In genomic region chr5:131164161-131164930, GRCh38 we compare ENCODE assay signal across 8 cellular contexts. TPM values are rescaled to one million over a fixed set of nuclear protein-coding genes. Genes with fewer than 3 reads are reported as not detected.
DNase-seq lines count a peak whose midpoint lies in the region; ATAC-seq and TF ChIP-seq lines count a peak whose summit lies in the region.

No MANE protein-coding gene starts in this region.

- peak overlapping the region; percentile 99 for H3K4me3 Mint-ChIP-seq in endothelial cell (ENCODE audit: unreplicated experiment)

- H3K36me3 Mint-ChIP-seq in endothelial cell (ENCODE audit: low read depth, unreplicated experiment) = peaks cover 16% of the 10 kb centered on the region

- peak overlapping the region; percentile 98 for H3K27ac Mint-ChIP-seq in endothelial cell (ENCODE audit: unreplicated experiment)

- TF ChIP-seq CTCF in endothelial cell (IDR thresholded peaks at IDR 0.05; ENCODE audit: unreplicated experiment) = no peak

- ATAC-seq in HG03378 (IDR thresholded peaks at IDR 0.05; ENCODE audit: unreplicated experiment) = peak; percentile 75

- DNase-seq in C1 segment of cervical spinal cord (lab: John Stamatoyannopoulos, UW) (peak in 13 of 14 donors; percentile 33 to 87 (median 70)), GM19238 (ENCODE audit: insufficient read length, low spot score) (peak; percentile 50), NCI-H82 treated with DMSO at 0.1 percent for 48 hours (lab: John Stamatoyannopoulos, UW; ENCODE audit: unreplicated experiment) (peak; percentile 19), endothelial cell (ENCODE audit: low spot score) (peak; percentile 63), midbrain (lab: John Stamatoyannopoulos, UW) (peak; percentile 67)
- peak; percentile 88 for DNase-seq in activated CD8-positive, alpha-beta memory T cell treated with anti-CD3 and anti-CD28 coated beads, Interleukin-2, amount 50 U/mL, for 48 hours
- peak; percentile 57 to 59 for DNase-seq in stimulated activated CD8-positive, alpha-beta memory T cell treated with anti-CD3 and anti-CD28 coated beads, Interleukin-2, amount 100 ng/mL, for 48 hours (ENCODE audit: low read depth in 2 of 2)

- peaks cover 17% of the 10 kb centered on the region for H3K4me1 Mint-ChIP-seq in endothelial cell (ENCODE audit: unreplicated experiment)

- H3K9me3 Mint-ChIP-seq in endothelial cell (ENCODE audit: unreplicated experiment) = no peaks in the 10 kb centered on the region

- H3K27me3 Mint-ChIP-seq in endothelial cell (ENCODE audit: unreplicated experiment) = peaks cover 4% of the 10 kb centered on the region

RNA-seq across cellular contexts. Expression of gene HINT1, which starts 0.7 kb away (rescaled TPM):
- 216 TPM for total RNA-seq in endothelial cell (ENCODE audit: unreplicated experiment)

RNA-seq across cellular contexts. Expression of gene LYRM7, which starts 6.4 kb away (rescaled TPM):
- total RNA-seq in endothelial cell (ENCODE audit: unreplicated experiment) = 6.3 TPM

Comparison
In these comparisons a context has a peak if more than half of its experiments do, and no peak if none do; other contexts are left out.
1. Peak in every context shown above with its lines: DNase-seq and ATAC-seq.
2. DNase-seq: peak in every context shown above with its lines; median percentile 88 in activated CD8-positive, alpha-beta memory T cell treated with anti-CD3 and anti-CD28 coated beads, Interleukin-2, amount 50 U/mL, for 48 hours; 70 in C1 segment of cervical spinal cord; 67 in midbrain; 63 in endothelial cell; 58 in stimulated activated CD8-positive, alpha-beta memory T cell treated with anti-CD3 and anti-CD28 coated beads, Interleukin-2, amount 100 ng/mL, for 48 hours; 50 in GM19238; 19 in NCI-H82 treated with DMSO at 0.1 percent for 48 hours.